8 cellular contexts compared by ENCODE assay signal in genomic region chr6:44388876-44389275, GRCh38. TPM values are rescaled to one million over a fixed set of nuclear protein-coding genes. Genes with fewer than 3 reads are reported as not detected.
DNase-seq lines count a peak whose midpoint lies in the region; ATAC-seq and TF ChIP-seq lines count a peak whose summit lies in the region.

No MANE protein-coding gene starts in this region.

- H3K4me3 ChIP-seq in GM12864 (ENCODE audit: low read depth, low read length) (peak overlapping the region; percentile 95; the same call in 1 of the 2 replicates), PC-9 (peak overlapping the region; percentile 58), esophagus muscularis mucosa (peak overlapping the region; percentile 75 to 96 (median 90)), rectal smooth muscle tissue (ENCODE audit: low read length) (peak overlapping the region; percentile 96)

- H3K4me1 ChIP-seq in PC-9 (replicated peaks; ENCODE audit: insufficient read depth): peaks cover 20% of the 10 kb centered on the region
- H3K4me1 ChIP-seq in esophagus muscularis mucosa: peaks cover 25 to 39% (median 35%) of the 10 kb centered on the region in 4 donors
- H3K4me1 ChIP-seq in rectal smooth muscle tissue (ENCODE audit: control insufficient read depth, insufficient read depth, low read length): peaks cover 16% of the 10 kb centered on the region

- H3K9me3 ChIP-seq in PC-9 (ENCODE audit: insufficient read depth, low read depth) (no peaks in the 10 kb centered on the region), esophagus muscularis mucosa (no peaks in the 10 kb centered on the region)

- CTCF ChIA-PET in PC-9 (lab: Charles Lee): no interaction called here

- H3K4me2 ChIP-seq in PC-9: peak overlapping the region; percentile 88

- no peak for ATAC-seq in HG03469 (IDR thresholded peaks at IDR 0.05; ENCODE audit: unreplicated experiment)
- no peak for ATAC-seq in HG02798 (IDR thresholded peaks at IDR 0.05; ENCODE audit: poor library complexity, unreplicated experiment)

- H4K20me1 ChIP-seq in PC-9 (ENCODE audit: insufficient read depth): peaks cover 28% of the 10 kb centered on the region

- H3K9ac ChIP-seq in rectal smooth muscle tissue (ENCODE audit: low read length): no peak overlapping the region

- peaks cover 40% of the 10 kb centered on the region for H3K79me2 ChIP-seq in PC-9 (ENCODE audit: low read depth)

- no peaks in the 10 kb centered on the region for H3F3A ChIP-seq in PC-9 (ENCODE audit: insufficient read depth, low read depth)

- 62% methylated on average over 5 of the region's 5 CpGs for WGBS in esophagus muscularis mucosa

- POLR2A ChIA-PET in PC-9 (lab: Charles Lee; ENCODE audit: unreplicated experiment): no interaction called here

- no peak for TF ChIP-seq POLR2A in esophagus muscularis mucosa (IDR thresholded peaks at IDR 0.05; ENCODE audit: low read depth)

- H3K27me3 ChIP-seq in PC-9 (ENCODE audit: insufficient read depth, low read depth) (no peaks in the 10 kb centered on the region), esophagus muscularis mucosa (no peaks in the 10 kb centered on the region), rectal smooth muscle tissue (ENCODE audit: control insufficient read depth, insufficient read depth, low read length) (no peaks in the 10 kb centered on the region)

- BruUV-seq in PC-9 (replicated peaks; lab: Mats Ljungman, UMichigan): no TSS peak

- no peak for DNase-seq in GM12864 (ENCODE audit: low read depth)
- no peak for DNase-seq in PC-9
- no peak for DNase-seq in esophagus muscularis mucosa (ENCODE audit: extremely low spot score)
- no peak for DNase-seq in NCI-H510A treated with DMSO at 0.1 percent for 48 hours (lab: John Stamatoyannopoulos, UW)
- no peak for DNase-seq in NCI-H2196 treated with DMSO at 0.1 percent for 48 hours (lab: John Stamatoyannopoulos, UW; ENCODE audit: unreplicated experiment)

- H3K9me2 ChIP-seq in PC-9 (ENCODE audit: insufficient read depth): no peaks in the 10 kb centered on the region

- H3K36me3 ChIP-seq in PC-9 (ENCODE audit: low read depth) (peaks cover 13% of the 10 kb centered on the region; the same call in 1 of the 2 replicates), esophagus muscularis mucosa (peaks cover 14 to 33% (median 24%) of the 10 kb centered on the region in 4 donors), rectal smooth muscle tissue (ENCODE audit: control insufficient read depth, insufficient read depth, low read length) (peaks cover 15% of the 10 kb centered on the region)

- no peak for TF ChIP-seq EP300 in esophagus muscularis mucosa (IDR thresholded peaks at IDR 0.05)

- TF ChIP-seq CTCF in GM12864 (IDR thresholded peaks at IDR 0.05; ENCODE audit: low read depth, low read length, missing control alignments) (no peak), PC-9 (conservative IDR thresholded peaks at IDR 0.05) (no peak), esophagus muscularis mucosa (IDR thresholded peaks at IDR 0.05) (no peak)

- intact Hi-C loops in PC-9 (cut with micrococcal nuclease; ENCODE audit: unreplicated experiment): loop anchor here (5.0 kb wide), 1 partner anchor 122 kb away; the partner anchor contains the start of gene NFKBIE
- intact Hi-C loops in esophagus muscularis mucosa (cut with DNase I): no loop called here

- no peak overlapping the region for H2AFZ ChIP-seq in PC-9

- H3K27ac ChIP-seq in PC-9 (no peak overlapping the region), esophagus muscularis mucosa (replicated peaks in 1 of 4) (no peak overlapping the region), rectal smooth muscle tissue (ENCODE audit: low read depth, low read length) (no peak overlapping the region)

RNA-seq across cellular contexts. Expression of gene CDC5L, which starts 1.4 kb away (rescaled TPM):
- total RNA-seq in PC-9 (2021): 17.8 and 24.0 TPM in 2 replicates
- total RNA-seq in esophagus muscularis mucosa: 10 to 100 TPM; 18.4 to 25.4 (median 21.9) TPM

RNA-seq across cellular contexts. Expression of gene SPATS1, which starts 46.4 kb away (rescaled TPM):
- total RNA-seq in PC-9 (2021) (not detected in 2 replicates), esophagus muscularis mucosa (not detected)
